ENCODE assay signal across 10 cellular contexts in genomic region chr4:132227349-132228165, GRCh38.
A peak's percentile ranks its signal among the peaks of the same experiment; 100 is the strongest.
DNase-seq lines count a peak whose midpoint lies in the region; ATAC-seq, FAIRE-seq and TF ChIP-seq lines count a peak whose summit lies in the region.
"Had no signal": no experiment of that assay in that cellular context is flagged by ENCODE, and none has a peak within 500 bp of the region (broad histone marks: within the 10 kb centered on the region; RNA-seq: fewer than 3 reads in every experiment).

No MANE protein-coding gene starts in this region.

- 60 to 72% methylated on average over 11 to 19 of the region's 19 CpGs for WGBS in endodermal cell (ENCODE audit: insufficient coverage in 1 of 2, insufficient read length in 1 of 2), 2 experiments

- H3K4me3 ChIP-seq in cardiac muscle cell (no peak overlapping the region), endodermal cell (ENCODE audit: low read length) (no peak overlapping the region)

- H3K27me3 ChIP-seq in cardiac muscle cell, result no peaks in the 10 kb centered on the region
- no peaks in the 10 kb centered on the region for H3K27me3 ChIP-seq in endodermal cell (ENCODE audit: control insufficient read depth, insufficient read depth, low read length, poor library complexity, severe bottlenecking)

- intact Hi-C loops in Right ventricle myocardium inferior (cut with DNase I), result no loop called here

- H3K36me3 ChIP-seq in cardiac muscle cell (no peaks in the 10 kb centered on the region), endodermal cell (ENCODE audit: control insufficient read depth, insufficient read depth, low read length) (no peaks in the 10 kb centered on the region)

- H3K4me3 Mint-ChIP-seq in endodermal cell, result no peak overlapping the region
- H3K4me3 Mint-ChIP-seq: memory B cell had no signal

- no peak overlapping the region for H3K27ac ChIP-seq in cardiac muscle cell
- H3K27ac ChIP-seq in endodermal cell (ENCODE audit: low read depth, low read length), result no peak overlapping the region

- H3K9me3 ChIP-seq in cardiac muscle cell (ENCODE audit: low read depth) (no peaks in the 10 kb centered on the region), endodermal cell (ENCODE audit: control insufficient read depth, low read length) (peaks cover 25% of the 10 kb centered on the region)

- no peak for TF ChIP-seq POLR2A in GM12892 (IDR thresholded peaks at IDR 0.05; ENCODE audit: low read depth, low read length)

- FAIRE-seq in GM12892 (lab: Jason Lieb, UNC), result no peak
- FAIRE-seq: GM12891 had no signal

- ATAC-seq in Right ventricle myocardium inferior, result no peak
- no peak for ATAC-seq in GM21825 (IDR thresholded peaks at IDR 0.05; ENCODE audit: unreplicated experiment)

- no peaks in the 10 kb centered on the region for H3K27me3 Mint-ChIP-seq in endodermal cell (ENCODE audit: insufficient read depth)
- H3K27me3 Mint-ChIP-seq: memory B cell had no signal

- H3K9me3 Mint-ChIP-seq in endodermal cell, result peaks cover 36% of the 10 kb centered on the region

- no peak overlapping the region for H3K9ac ChIP-seq in endodermal cell (ENCODE audit: extremely low read depth, low read length, poor library complexity, severe bottlenecking)

- DNase-seq in cardiac muscle cell (ENCODE audit: low read depth in 1 of 2, low spot score in 1 of 2), result peak; percentile 62 to 65
- no peak for DNase-seq in Right ventricle myocardium inferior (ENCODE audit: missing footprints)
- peak; percentile 16 to 71 for DNase-seq in NCI-H526 (lab: John Stamatoyannopoulos, UW)
- DNase-seq in endodermal cell, result peak; percentile 93
- DNase-seq in stromal cell of bone marrow (ENCODE audit: low read depth), result peak; percentile 2
- DNase-seq in dedifferentiated amniotic fluid mesenchymal stem cell (ENCODE audit: extremely low spot score), result no peak
- DNase-seq in GM12892 (ENCODE audit: insufficient read length), result no peak

- peak; percentile 57 for TF ChIP-seq CTCF in cardiac muscle cell (IDR thresholded peaks at IDR 0.05; ENCODE audit: low read depth, low read length)
- peak; percentile 91 for TF ChIP-seq CTCF in endodermal cell (conservative IDR thresholded peaks at IDR 0.05)

- no peaks in the 10 kb centered on the region for H3K4me1 Mint-ChIP-seq in endodermal cell
- H3K4me1 Mint-ChIP-seq: memory B cell had no signal

- no peaks in the 10 kb centered on the region for H3K36me3 Mint-ChIP-seq in endodermal cell (ENCODE audit: low read depth)
- H3K36me3 Mint-ChIP-seq: memory B cell had no signal

- no peak overlapping the region for H3K27ac Mint-ChIP-seq in endodermal cell
- H3K27ac Mint-ChIP-seq: memory B cell had no signal

- H3K4me1 ChIP-seq in cardiac muscle cell (ENCODE audit: low read depth) (peaks cover 4% of the 10 kb centered on the region), endodermal cell (ENCODE audit: control insufficient read depth, insufficient read depth, low read length) (no peaks in the 10 kb centered on the region)

Comparison
In these comparisons a context has a peak if more than half of its experiments do, and no peak if none do; other contexts are left out.
1. DNase-seq: peak in cardiac muscle cell (2 of 2), NCI-H526 (2 of 2), endodermal cell (single experiment) and stromal cell of bone marrow (single experiment); none in Right ventricle myocardium inferior (single experiment), dedifferentiated amniotic fluid mesenchymal stem cell (single experiment) and GM12892 (single experiment).